ENCODE assay signal across 8 cellular contexts in genomic region chr5:134225780-134226440, GRCh38.
DNase-seq lines count a peak whose midpoint lies in the region; ATAC-seq lines count a peak whose summit lies in the region.

TSS of gene PPP2CA (minus strand) at chr5:134226073. CDS start at chr5:134225861, 212 bp downstream.

- peak; percentile 83 for ATAC-seq in GM19023 (IDR thresholded peaks at IDR 0.05; ENCODE audit: unreplicated experiment)
- peak; percentile 84 for ATAC-seq in HG03280 (IDR thresholded peaks at IDR 0.05; ENCODE audit: unreplicated experiment)

- peak; percentile 98 for DNase-seq in AG08396 (ENCODE audit: low spot score)
- DNase-seq in NCI-H345 treated with DMSO at 0.1 percent for 48 hours (lab: John Stamatoyannopoulos, UW; ENCODE audit: unreplicated experiment), result peak; percentile 84
- peak; percentile 98 to 99 (median 98) for DNase-seq in activated CD4-positive, CD25-positive, alpha-beta regulatory T cell (lab: John Stamatoyannopoulos, UW)
- DNase-seq in central memory CD4-positive, alpha-beta T cell, result peak; percentile 99
- peak; percentile 97 for DNase-seq in inferior parietal cortex (ENCODE audit: extremely low spot score)
- peak; percentile 98 to 100 for DNase-seq in stimulated activated CD4-positive, alpha-beta T cell treated with anti-CD3 and anti-CD28 coated beads, Interleukin-12 subunit alpha, Interleukin-12 subunit beta, amount 100 ng/mL, for 24 hours (ENCODE audit: low read depth in 2 of 2)

Comparison
In these comparisons a context has a peak if more than half of its experiments do, and no peak if none do; other contexts are left out.
1. Peak in every context shown above with its lines: DNase-seq and ATAC-seq.